In the genomic region with DNA sequence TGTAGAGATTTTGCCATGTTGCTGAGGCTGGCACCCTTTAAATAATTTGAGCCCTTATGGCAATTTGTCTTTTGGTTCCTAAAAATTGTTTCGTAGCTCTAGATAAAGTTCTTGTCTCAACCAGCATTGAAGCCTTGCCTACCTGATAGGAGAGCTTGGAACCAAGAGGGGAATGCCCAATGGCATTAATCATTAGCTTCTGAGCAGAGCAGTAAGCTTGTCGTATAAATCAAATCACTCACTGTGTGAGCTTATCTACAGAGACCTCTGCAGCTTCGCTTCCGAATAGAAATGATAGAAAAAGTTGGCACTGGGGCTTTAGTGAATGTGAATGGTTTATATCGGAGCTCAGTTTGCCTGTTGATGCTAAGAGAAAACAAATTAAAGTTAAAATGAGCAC, we compare ENCODE assay signal across 1 cellular context.
TF ChIP-seq lines count a peak whose summit lies in the region.

No MANE protein-coding gene starts in this region.

TF ChIP-seq in K562, 482 proteins besides CTCF, POLR2A, EP300 and RAD21:
- TF ChIP-seq, protein P1, sequence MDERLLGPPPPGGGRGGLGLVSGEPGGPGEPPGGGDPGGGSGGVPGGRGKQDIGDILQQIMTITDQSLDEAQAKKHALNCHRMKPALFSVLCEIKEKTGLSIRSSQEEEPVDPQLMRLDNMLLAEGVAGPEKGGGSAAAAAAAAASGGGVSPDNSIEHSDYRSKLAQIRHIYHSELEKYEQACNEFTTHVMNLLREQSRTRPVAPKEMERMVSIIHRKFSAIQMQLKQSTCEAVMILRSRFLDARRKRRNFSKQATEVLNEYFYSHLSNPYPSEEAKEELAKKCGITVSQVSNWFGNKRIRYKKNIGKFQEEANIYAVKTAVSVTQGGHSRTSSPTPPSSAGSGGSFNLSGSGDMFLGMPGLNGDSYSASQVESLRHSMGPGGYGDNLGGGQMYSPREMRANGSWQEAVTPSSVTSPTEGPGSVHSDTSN (CRISPR knock-in tag; IDR thresholded peaks at IDR 0.05; ENCODE audit: low read depth), result no peak
- TF ChIP-seq, protein P1 (tag; conservative IDR thresholded peaks at IDR 0.05; ENCODE audit: low read depth), result peak; percentile 56; the same call in 1 of the 2 replicates
- TF ChIP-seq, protein P2, sequence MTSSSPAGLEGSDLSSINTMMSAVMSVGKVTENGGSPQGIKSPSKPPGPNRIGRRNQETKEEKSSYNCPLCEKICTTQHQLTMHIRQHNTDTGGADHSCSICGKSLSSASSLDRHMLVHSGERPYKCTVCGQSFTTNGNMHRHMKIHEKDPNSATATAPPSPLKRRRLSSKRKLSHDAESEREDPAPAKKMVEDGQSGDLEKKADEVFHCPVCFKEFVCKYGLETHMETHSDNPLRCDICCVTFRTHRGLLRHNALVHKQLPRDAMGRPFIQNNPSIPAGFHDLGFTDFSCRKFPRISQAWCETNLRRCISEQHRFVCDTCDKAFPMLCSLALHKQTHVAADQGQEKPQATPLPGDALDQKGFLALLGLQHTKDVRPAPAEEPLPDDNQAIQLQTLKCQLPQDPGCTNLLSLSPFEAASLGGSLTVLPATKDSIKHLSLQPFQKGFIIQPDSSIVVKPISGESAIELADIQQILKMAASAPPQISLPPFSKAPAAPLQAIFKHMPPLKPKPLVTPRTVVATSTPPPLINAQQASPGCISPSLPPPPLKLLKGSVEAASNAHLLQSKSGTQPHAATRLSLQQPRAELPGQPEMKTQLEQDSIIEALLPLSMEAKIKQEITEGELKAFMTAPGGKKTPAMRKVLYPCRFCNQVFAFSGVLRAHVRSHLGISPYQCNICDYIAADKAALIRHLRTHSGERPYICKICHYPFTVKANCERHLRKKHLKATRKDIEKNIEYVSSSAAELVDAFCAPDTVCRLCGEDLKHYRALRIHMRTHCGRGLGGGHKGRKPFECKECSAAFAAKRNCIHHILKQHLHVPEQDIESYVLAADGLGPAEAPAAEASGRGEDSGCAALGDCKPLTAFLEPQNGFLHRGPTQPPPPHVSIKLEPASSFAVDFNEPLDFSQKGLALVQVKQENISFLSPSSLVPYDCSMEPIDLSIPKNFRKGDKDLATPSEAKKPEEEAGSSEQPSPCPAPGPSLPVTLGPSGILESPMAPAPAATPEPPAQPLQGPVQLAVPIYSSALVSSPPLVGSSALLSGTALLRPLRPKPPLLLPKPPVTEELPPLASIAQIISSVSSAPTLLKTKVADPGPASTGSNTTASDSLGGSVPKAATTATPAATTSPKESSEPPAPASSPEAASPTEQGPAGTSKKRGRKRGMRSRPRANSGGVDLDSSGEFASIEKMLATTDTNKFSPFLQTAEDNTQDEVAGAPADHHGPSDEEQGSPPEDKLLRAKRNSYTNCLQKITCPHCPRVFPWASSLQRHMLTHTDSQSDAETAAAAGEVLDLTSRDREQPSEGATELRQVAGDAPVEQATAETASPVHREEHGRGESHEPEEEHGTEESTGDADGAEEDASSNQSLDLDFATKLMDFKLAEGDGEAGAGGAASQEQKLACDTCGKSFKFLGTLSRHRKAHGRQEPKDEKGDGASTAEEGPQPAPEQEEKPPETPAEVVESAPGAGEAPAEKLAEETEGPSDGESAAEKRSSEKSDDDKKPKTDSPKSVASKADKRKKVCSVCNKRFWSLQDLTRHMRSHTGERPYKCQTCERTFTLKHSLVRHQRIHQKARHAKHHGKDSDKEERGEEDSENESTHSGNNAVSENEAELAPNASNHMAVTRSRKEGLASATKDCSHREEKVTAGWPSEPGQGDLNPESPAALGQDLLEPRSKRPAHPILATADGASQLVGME (CRISPR knock-in tag; IDR thresholded peaks at IDR 0.05), result no peak
